ENCODE assay signal across 1 cellular context in genomic region chr5:178232920-178233429, GRCh38.
TF ChIP-seq lines count a peak whose summit lies in the region.

No MANE protein-coding gene starts in this region.

TF ChIP-seq in HepG2, 621 proteins besides CTCF, POLR2A, EP300 and RAD21:
- TF ChIP-seq ZKSCAN5 (CRISPR knock-in tag; IDR thresholded peaks at IDR 0.05) (no peak), MXD1 (CRISPR knock-in tag; IDR thresholded peaks at IDR 0.05) (0 out of 2 replicates have a peak, but pooled peaks have one; percentile 19), FOXA1 (IDR thresholded peaks at IDR 0.05) (no peak), FOXA1 (CRISPR knock-in tag; IDR thresholded peaks at IDR 0.05) (no peak), ZNF577 (CRISPR knock-in tag; IDR thresholded peaks at IDR 0.05; ENCODE audit: borderline replicate concordance, low read depth) (no peak), ZNF589 (CRISPR knock-in tag; conservative IDR thresholded peaks at IDR 0.05) (0 out of 2 replicates have a peak, but pooled peaks have one; percentile 5), ZNF317 (CRISPR knock-in tag; IDR thresholded peaks at IDR 0.05) (0 out of 2 replicates have a peak, but pooled peaks have one; percentile 23), GLMP (CRISPR knock-in tag; IDR thresholded peaks at IDR 0.05; ENCODE audit: borderline replicate concordance) (no peak), ELF4 (CRISPR knock-in tag; IDR thresholded peaks at IDR 0.05; ENCODE audit: borderline replicate concordance) (peak; percentile 74; the same call in 1 of the 2 replicates), XRCC5 (optimal IDR thresholded peaks at IDR 0.05; ENCODE audit: low read length) (no peak), ELF1 (CRISPR knock-in tag; IDR thresholded peaks at IDR 0.05) (peak; percentile 36; the same call in 1 of the 2 replicates), ZNF501 (CRISPR knock-in tag; IDR thresholded peaks at IDR 0.05) (peak; percentile 56; the same call in 1 of the 2 replicates), SRY (CRISPR knock-in tag; IDR thresholded peaks at IDR 0.05) (no peak), YEATS2 (CRISPR knock-in tag; IDR thresholded peaks at IDR 0.05; ENCODE audit: borderline replicate concordance) (0 out of 2 replicates have a peak, but pooled peaks have one; percentile 46), ZNF660 (CRISPR knock-in tag; IDR thresholded peaks at IDR 0.05; ENCODE audit: borderline replicate concordance, low read depth) (0 out of 2 replicates have a peak, but pooled peaks have one; percentile 42), ZNF768 (CRISPR knock-in tag; IDR thresholded peaks at IDR 0.05) (peak; percentile 94), HIVEP1 (CRISPR knock-in tag; IDR thresholded peaks at IDR 0.05) (peak; percentile 39; the same call in 1 of the 2 replicates), ZSCAN22 (CRISPR knock-in tag; IDR thresholded peaks at IDR 0.05) (no peak), HINFP (CRISPR knock-in tag; IDR thresholded peaks at IDR 0.05; ENCODE audit: low read depth) (0 out of 2 replicates have a peak, but pooled peaks have one; percentile 14), ZFX (CRISPR knock-in tag; IDR thresholded peaks at IDR 0.05; ENCODE audit: low read depth) (peak; percentile 53), SP2 (CRISPR knock-in tag; IDR thresholded peaks at IDR 0.05) (0 out of 2 replicates have a peak, but pooled peaks have one; percentile 26), FOXO1 (CRISPR knock-in tag; IDR thresholded peaks at IDR 0.05) (no peak), THAP8 (CRISPR knock-in tag; IDR thresholded peaks at IDR 0.05; ENCODE audit: borderline replicate concordance) (0 out of 2 replicates have a peak, but pooled peaks have one; percentile 56), TFDP2 (CRISPR knock-in tag; IDR thresholded peaks at IDR 0.05) (no peak), DNMT3B (CRISPR knock-in tag; conservative IDR thresholded peaks at IDR 0.05) (no peak), HNRNPL (IDR thresholded peaks at IDR 0.05; ENCODE audit: low read depth, low read length) (no peak), ZNF235 (CRISPR knock-in tag; IDR thresholded peaks at IDR 0.05; ENCODE audit: borderline replicate concordance) (0 out of 2 replicates have a peak, but pooled peaks have one; percentile 52), ZNF775 (CRISPR knock-in tag; IDR thresholded peaks at IDR 0.05; ENCODE audit: borderline replicate concordance) (no peak), ZNF792 (CRISPR knock-in tag; IDR thresholded peaks at IDR 0.05) (0 out of 2 replicates have a peak, but pooled peaks have one; percentile 19), MAF1 (CRISPR knock-in tag; IDR thresholded peaks at IDR 0.05; ENCODE audit: borderline replicate concordance) (no peak), KAT8 (CRISPR knock-in tag; IDR thresholded peaks at IDR 0.05) (0 out of 2 replicates have a peak, but pooled peaks have one; percentile 5), ZNF562 (CRISPR knock-in tag; IDR thresholded peaks at IDR 0.05; ENCODE audit: borderline replicate concordance) (no peak), MED8 (CRISPR knock-in tag; IDR thresholded peaks at IDR 0.05; ENCODE audit: insufficient replicate concordance) (peak; percentile 17), ZNF432 (CRISPR knock-in tag; IDR thresholded peaks at IDR 0.05; ENCODE audit: borderline replicate concordance) (no peak), SNAPC2 (CRISPR knock-in tag; IDR thresholded peaks at IDR 0.05) (no peak), HNF1B (CRISPR knock-in tag; IDR thresholded peaks at IDR 0.05) (peak; percentile 62; the same call in 1 of the 2 replicates), ZFY (CRISPR knock-in tag; IDR thresholded peaks at IDR 0.05) (peak; percentile 15; the same call in 1 of the 2 replicates), ZNF629 (CRISPR knock-in tag; conservative IDR thresholded peaks at IDR 0.05) (peak; percentile 90), ZBTB34 (CRISPR knock-in tag; IDR thresholded peaks at IDR 0.05) (no peak), ZNF878 (CRISPR knock-in tag; IDR thresholded peaks at IDR 0.05) (0 out of 2 replicates have a peak, but pooled peaks have one; percentile 66), ZFP1 (CRISPR knock-in tag; IDR thresholded peaks at IDR 0.05) (no peak), ZBTB25 (CRISPR knock-in tag; IDR thresholded peaks at IDR 0.05) (no peak), SRSF1 (optimal IDR thresholded peaks at IDR 0.05; ENCODE audit: low read depth, low read length) (peak; percentile 13), ISX (CRISPR knock-in tag; conservative IDR thresholded peaks at IDR 0.05) (no peak), PHF8 (CRISPR knock-in tag; IDR thresholded peaks at IDR 0.05) (no peak), ZSCAN30 (CRISPR knock-in tag; IDR thresholded peaks at IDR 0.05) (no peak), RBM22 (optimal IDR thresholded peaks at IDR 0.05; ENCODE audit: low read length) (no peak)
